In the genomic region with DNA sequence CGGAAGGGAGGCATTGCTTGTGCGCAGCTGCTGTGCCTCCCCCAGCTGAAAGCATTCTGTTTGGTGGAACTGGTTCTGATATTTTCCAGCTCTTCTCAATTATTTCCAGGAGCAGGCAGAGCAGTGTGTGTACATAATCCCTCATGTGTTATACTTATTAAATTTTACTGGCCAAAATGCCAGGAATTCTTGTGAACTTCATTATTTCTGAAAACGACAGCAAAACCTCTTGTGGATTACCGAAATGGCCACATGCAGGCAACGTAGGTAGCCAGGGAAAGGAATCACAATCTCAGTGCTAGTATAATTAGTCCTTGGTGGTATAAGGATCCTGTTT, we compare ENCODE assay signal across 14 cellular contexts.
DNase-seq lines count a peak whose midpoint lies in the region; ATAC-seq, FAIRE-seq and TF ChIP-seq lines count a peak whose summit lies in the region.
"Had no signal": no experiment of that assay in that cellular context is flagged by ENCODE, and none has a peak within 500 bp of the region (broad histone marks: within the 10 kb centered on the region; RNA-seq: fewer than 3 reads in every experiment).

No MANE protein-coding gene starts in this region.

- peaks cover 23% of the 10 kb centered on the region for H3K4me1 Mint-ChIP-seq in astrocyte (ENCODE audit: low read depth, unreplicated experiment)
- peaks cover 35% of the 10 kb centered on the region for H3K4me1 Mint-ChIP-seq in nephron

- TF ChIP-seq CTCF in AG10803 (conservative IDR thresholded peaks at IDR 0.05; ENCODE audit: low read length) = no peak
- TF ChIP-seq CTCF in astrocyte (IDR thresholded peaks at IDR 0.05; ENCODE audit: insufficient read depth, low read depth, low read length) = no peak
- TF ChIP-seq CTCF in nephron (IDR thresholded peaks at IDR 0.05; ENCODE audit: unreplicated experiment in 3 of 3) = no peak
- TF ChIP-seq CTCF in brain microvascular endothelial cell (IDR thresholded peaks at IDR 0.05; ENCODE audit: low read depth, low read length, missing control alignments) = no peak

- H3K4me2 ChIP-seq in astrocyte (ENCODE audit: low read length) = peak overlapping the region; percentile 39

- H2AFZ ChIP-seq in astrocyte (ENCODE audit: low read depth, low read length) = no peak overlapping the region

- DNase-seq in AG10803 (ENCODE audit: low read depth) = peak; percentile 71
- DNase-seq in astrocyte (ENCODE audit: low read depth) = no peak
- DNase-seq in NCI-H2227 treated with DMSO at 0.1 percent for 48 hours (lab: John Stamatoyannopoulos, UW) = no peak
- no peak for DNase-seq in brain microvascular endothelial cell
- DNase-seq: NCI-H446 treated with DMSO at 0.1 percent for 48 hours had no signal

- H3K9me3 ChIP-seq in HUES64 (ENCODE audit: insufficient read depth, low read depth, low read length) (no peaks in the 10 kb centered on the region), astrocyte (ENCODE audit: insufficient read depth, low read depth, low read length) (no peaks in the 10 kb centered on the region)

- H3K9ac ChIP-seq in HUES64 (ENCODE audit: low read depth, low read length) = peak overlapping the region; percentile 36; the same call in 1 of the 2 replicates
- no peak overlapping the region for H3K9ac ChIP-seq in astrocyte (ENCODE audit: low read length)

- peak overlapping the region; percentile 61 for H3K4me3 ChIP-seq in AG10803 (ENCODE audit: low read length)
- no peak overlapping the region for H3K4me3 ChIP-seq in HUES64 (ENCODE audit: low read length)
- no peak overlapping the region for H3K4me3 ChIP-seq in astrocyte (ENCODE audit: insufficient read depth, low read depth, low read length)
- no peak overlapping the region for H3K4me3 ChIP-seq in brain microvascular endothelial cell (ENCODE audit: low read depth, low read length)
- H3K4me3 ChIP-seq: BLaER1 treated with 17β-estradiol and CSF1 and Interleukin-3, amounts not matched to agents 10 nM and 100 nM; cardiac muscle cell had no signal

- in situ Hi-C loops in brain microvascular endothelial cell (cut with HindIII; ENCODE audit: low pct_ligation_motif_present, low sequenced_read_pairs) = no loop called here

- H3K27me3 ChIP-seq in HUES64 (ENCODE audit: insufficient read depth, low read length) = no peaks in the 10 kb centered on the region
- H3K27me3 ChIP-seq in astrocyte (ENCODE audit: insufficient read depth, low read length) = no peaks in the 10 kb centered on the region
- no peaks in the 10 kb centered on the region for H3K27me3 ChIP-seq in brain microvascular endothelial cell (replicated peaks)
- H3K27me3 ChIP-seq: BLaER1 treated with 17β-estradiol and CSF1 and Interleukin-3, amounts not matched to agents 10 nM and 100 nM; cardiac muscle cell had no signal

- FAIRE-seq in astrocyte (lab: Jason Lieb, UNC) = no peak
- FAIRE-seq: GM19239, RCC 7860 had no signal

- H3K4me3 Mint-ChIP-seq in astrocyte (ENCODE audit: unreplicated experiment) (peak overlapping the region; percentile 14), nephron (no peak overlapping the region)
- H3K4me3 Mint-ChIP-seq: stimulated activated memory B cell treated with anti-CD40 and anti-IgM and Interleukin-4, amounts not matched to agents 10 μg/mL and 1 μg/mL and 100 μg/mL, for 72 hours had no signal

- H3K36me3 Mint-ChIP-seq in astrocyte (ENCODE audit: low read depth, unreplicated experiment) = peaks cover 11% of the 10 kb centered on the region
- H3K36me3 Mint-ChIP-seq in nephron (ENCODE audit: low read depth) = peaks cover 26% of the 10 kb centered on the region

- H3K9me3 Mint-ChIP-seq in astrocyte (ENCODE audit: unreplicated experiment) (no peaks in the 10 kb centered on the region), nephron (no peaks in the 10 kb centered on the region)
- H3K9me3 Mint-ChIP-seq: stimulated activated memory B cell treated with anti-CD40 and anti-IgM and Interleukin-4, amounts not matched to agents 10 μg/mL and 1 μg/mL and 100 μg/mL, for 72 hours had no signal

- no peaks in the 10 kb centered on the region for H3K36me3 ChIP-seq in HUES64 (ENCODE audit: insufficient read depth, low read length)
- H3K36me3 ChIP-seq in astrocyte (ENCODE audit: insufficient read depth, low read length) = no peaks in the 10 kb centered on the region
- peaks cover 2% of the 10 kb centered on the region for H3K36me3 ChIP-seq in brain microvascular endothelial cell (replicated peaks)
- H3K36me3 ChIP-seq: cardiac muscle cell had no signal

- peak overlapping the region; percentile 76; the same call in 1 of the 2 replicates for H3K27ac ChIP-seq in HUES64 (ENCODE audit: low read depth, low read length)
- H3K27ac ChIP-seq in astrocyte (ENCODE audit: low read depth, low read length) = no peak overlapping the region
- no peak overlapping the region for H3K27ac ChIP-seq in brain microvascular endothelial cell
- H3K27ac ChIP-seq: BLaER1 treated with 17β-estradiol and CSF1 and Interleukin-3, amounts not matched to agents 10 nM and 100 nM; cardiac muscle cell had no signal

- H3K4me1 ChIP-seq in HUES64 (ENCODE audit: insufficient read depth, low read length) (peaks cover 16% of the 10 kb centered on the region), astrocyte (ENCODE audit: insufficient read depth, low read length) (peaks cover 7% of the 10 kb centered on the region)

- H3K27me3 Mint-ChIP-seq in astrocyte (ENCODE audit: low read depth, unreplicated experiment) (no peaks in the 10 kb centered on the region), nephron (ENCODE audit: low read depth) (peaks cover 4% of the 10 kb centered on the region)
- H3K27me3 Mint-ChIP-seq: stimulated activated memory B cell treated with anti-CD40 and anti-IgM and Interleukin-4, amounts not matched to agents 10 μg/mL and 1 μg/mL and 100 μg/mL, for 72 hours had no signal

- H4K20me1 ChIP-seq in astrocyte (ENCODE audit: insufficient read depth, low read length) = no peaks in the 10 kb centered on the region

- ATAC-seq in HG03520 (IDR thresholded peaks at IDR 0.05; ENCODE audit: unreplicated experiment) (no peak), HG03469 (IDR thresholded peaks at IDR 0.05; ENCODE audit: unreplicated experiment) (no peak)
- ATAC-seq: stimulated activated memory B cell treated with anti-CD40 and anti-IgM and Interleukin-4, amounts not matched to agents 10 μg/mL and 1 μg/mL and 100 μg/mL, for 72 hours had no signal

- WGBS in HUES64 = 75% methylated on average over 5 of the region's 5 CpGs

- no peaks in the 10 kb centered on the region for H3K79me2 ChIP-seq in astrocyte (ENCODE audit: insufficient read depth, low read length)

- H3K27ac Mint-ChIP-seq in astrocyte (ENCODE audit: unreplicated experiment) (peak overlapping the region; percentile 75), nephron (peak overlapping the region; percentile 1 to 87 (median 78))
- H3K27ac Mint-ChIP-seq: stimulated activated memory B cell treated with anti-CD40 and anti-IgM and Interleukin-4, amounts not matched to agents 10 μg/mL and 1 μg/mL and 100 μg/mL, for 72 hours had no signal
